Comparison of ENCODE assay signal across 11 cellular contexts in the genomic region with DNA sequence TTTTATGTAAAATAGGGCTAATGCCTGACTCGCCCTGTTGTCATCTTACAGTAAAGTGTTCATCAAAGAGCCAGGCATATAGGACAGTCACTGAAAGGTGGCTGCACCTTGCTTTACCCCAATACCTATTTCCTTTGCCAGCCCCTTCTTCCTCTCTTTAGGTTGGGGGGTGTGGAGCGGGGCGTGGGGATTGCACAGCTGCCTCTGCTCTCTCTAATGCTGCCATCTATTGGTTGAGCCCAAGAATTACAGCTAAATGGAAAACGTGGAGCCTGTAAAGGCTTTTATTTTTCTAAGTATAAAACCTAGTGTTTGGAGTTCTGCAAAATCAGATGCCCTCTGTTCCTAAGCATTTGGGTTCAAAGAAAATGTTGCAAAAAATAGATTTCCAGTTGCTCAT. TPM values are rescaled to one million over a fixed set of nuclear protein-coding genes. Genes with fewer than 3 reads are reported as not detected.
DNase-seq lines count a peak whose midpoint lies in the region; ATAC-seq and TF ChIP-seq lines count a peak whose summit lies in the region.
"Had no signal": no experiment of that assay in that cellular context is flagged by ENCODE, and none has a peak within 500 bp of the region (broad histone marks: within the 10 kb centered on the region; RNA-seq: fewer than 3 reads in every experiment).

No MANE protein-coding gene starts in this region.

- ATAC-seq in heart left ventricle, result peak in 1 of 4 donors; percentile 30
- ATAC-seq in Right ventricle myocardium inferior, result no peak
- ATAC-seq in upper lobe of right lung, result no peak
- no peak for ATAC-seq in HG03571 (IDR thresholded peaks at IDR 0.05; ENCODE audit: unreplicated experiment)
- ATAC-seq: natural killer cell had no signal

- H3K9me3 ChIP-seq in heart left ventricle, result no peaks in the 10 kb centered on the region
- H3K9me3 ChIP-seq in OCI-LY7 (ENCODE audit: low read length), result no peaks in the 10 kb centered on the region
- no peaks in the 10 kb centered on the region for H3K9me3 ChIP-seq in upper lobe of right lung
- no peaks in the 10 kb centered on the region for H3K9me3 ChIP-seq in MG63

- H3K36me3 ChIP-seq in heart left ventricle, result peaks cover 0 to 57% (median 31%) of the 10 kb centered on the region in 9 donors
- peaks cover 4% of the 10 kb centered on the region; the same call in 1 of the 2 replicates for H3K36me3 ChIP-seq in OCI-LY7 (ENCODE audit: insufficient read depth, low read length)
- no peaks in the 10 kb centered on the region for H3K36me3 ChIP-seq in upper lobe of right lung
- H3K36me3 ChIP-seq in MG63, result no peaks in the 10 kb centered on the region

- H3K27me3 ChIP-seq in heart left ventricle (no peaks in the 10 kb centered on the region), upper lobe of right lung (no peaks in the 10 kb centered on the region), MG63 (no peaks in the 10 kb centered on the region)

- H3K4me3 ChIP-seq in heart left ventricle (no peak overlapping the region), OCI-LY7 (ENCODE audit: low read depth, low read length, poor library complexity, severe bottlenecking) (no peak overlapping the region), fibroblast of mammary gland (ENCODE audit: control insufficient read depth, low read depth, low read length) (no peak overlapping the region), upper lobe of right lung (no peak overlapping the region), MG63 (no peak overlapping the region)

- no peaks in the 10 kb centered on the region for H3K9me2 ChIP-seq in OCI-LY7 (ENCODE audit: insufficient read depth, low read length)

- no peaks in the 10 kb centered on the region for H3K79me2 ChIP-seq in OCI-LY7 (ENCODE audit: insufficient read depth, low read depth, low read length)

- WGBS in heart left ventricle, 4 donors, result 52 to 70% (median 63%) methylated on average over 4 of the region's 4 CpGs

- DNase-seq in heart left ventricle, result no peak
- no peak for DNase-seq in Right ventricle myocardium inferior (ENCODE audit: missing footprints)
- DNase-seq in OCI-LY7 (ENCODE audit: low spot score), result peak; percentile 11
- DNase-seq in fibroblast of mammary gland (ENCODE audit: low read depth), result peak; percentile 12
- DNase-seq in upper lobe of right lung, result no peak
- DNase-seq in MG63, result no peak
- no peak for DNase-seq in stimulated activated CD4-positive, alpha-beta T cell treated with anti-CD3 and anti-CD28 coated beads, Interleukin-1b, Interleukin-23, amount 100 ng/mL, for 48 hours
- DNase-seq: activated T-cell treated with anti-CD3 and anti-CD28 coated beads, Interleukin-2, amount 50 U/mL, for 1 hour; natural killer cell had no signal

- POLR2A ChIA-PET in OCI-LY7 (lab: Charles Lee), result no interaction called here

- H4K20me1 ChIP-seq in OCI-LY7 (ENCODE audit: insufficient read depth, low read length), result no peaks in the 10 kb centered on the region

- no TSS peak for BruUV-seq in OCI-LY7 (replicated peaks; lab: Mats Ljungman, UMichigan)

- no peak for TF ChIP-seq POLR2A in heart left ventricle (IDR thresholded peaks at IDR 0.05)

- intact Hi-C loops in heart left ventricle (cut with DNase I), result loop anchor here in 6 of 10 donors (2.0 to 10.0 kb wide), 4 partner anchors 55 to 122 kb away; no protein-coding TSS in a partner anchor
- intact Hi-C loops in Right ventricle myocardium inferior (cut with DNase I), result loop anchor here (5.0 kb wide), 2 partner anchors 47 to 122 kb away; partner anchors contain the start of genes ATG4A and PSMD10
- intact Hi-C loops in OCI-LY7 (cut with micrococcal nuclease; ENCODE audit: unreplicated experiment), result loop anchor here (10.0 kb wide), 1 partner anchor 115 kb away; no protein-coding TSS in a partner anchor
- intact Hi-C loops in upper lobe of right lung (cut with DNase I), result no loop called here

- H3K27ac ChIP-seq in heart left ventricle (no peak overlapping the region), OCI-LY7 (ENCODE audit: low read depth, low read length, poor library complexity, severe bottlenecking) (no peak overlapping the region), upper lobe of right lung (no peak overlapping the region)
- H3K27ac ChIP-seq: epithelial cell of prostate had no signal

- no peak overlapping the region for H2AFZ ChIP-seq in OCI-LY7 (ENCODE audit: low read length)

- H3K4me2 ChIP-seq in OCI-LY7 (ENCODE audit: low read length), result no peak overlapping the region

- TF ChIP-seq CTCF in heart left ventricle (IDR thresholded peaks at IDR 0.05) (peak; percentile 24 to 56 (median 44)), OCI-LY7 (conservative IDR thresholded peaks at IDR 0.05; ENCODE audit: low read length) (peak; percentile 73), fibroblast of mammary gland (conservative IDR thresholded peaks at IDR 0.05; ENCODE audit: control insufficient read depth, insufficient read depth, low read depth, low read length) (peak; percentile 55), upper lobe of right lung (IDR thresholded peaks at IDR 0.05) (peak; percentile 32)

- CTCF ChIA-PET in OCI-LY7 (lab: Charles Lee; ENCODE audit: unreplicated experiment), result no interaction called here

- no peaks in the 10 kb centered on the region for H3K4me1 ChIP-seq in heart left ventricle
- no peaks in the 10 kb centered on the region for H3K4me1 ChIP-seq in OCI-LY7 (ENCODE audit: insufficient read depth, low read length, poor library complexity, severe bottlenecking)
- H3K4me1 ChIP-seq in upper lobe of right lung, result no peaks in the 10 kb centered on the region

RNA-seq across cellular contexts. Expression of gene ATG4A, which starts 47.7 kb away (rescaled TPM):
- total RNA-seq in heart left ventricle (10 to 100 TPM; 15.0 to 22.5 (median 18.0) TPM), Right ventricle myocardium inferior (18.0 TPM), OCI-LY7 (2022) (9.9 and 11.6 TPM in 2 replicates), upper lobe of right lung (16.9 TPM)
- 10 to 100 TPM; 11.0 to 22.7 TPM for polyA plus RNA-seq in heart left ventricle
- total RNA-seq in OCI-LY7 (2014; rRNA removed; shearing (Covaris generic)), result 5.3 and 14.7 TPM in 2 replicates
- total RNA-seq in MG63 (2014; rRNA removed; shearing (Covaris generic); ENCODE audit: low replicate concordance), result 6.0 and 8.9 TPM in 2 replicates

RNA-seq across cellular contexts. Expression of gene PSMD10, which starts 48.0 kb away (rescaled TPM):
- total RNA-seq in heart left ventricle (10 to 100 TPM; 14.9 to 23.3 (median 21.2) TPM), Right ventricle myocardium inferior (19.0 TPM), OCI-LY7 (2022) (42.7 and 43.9 TPM in 2 replicates), upper lobe of right lung (34.7 TPM)
- 10 to 100 TPM; 15.5 to 33.4 TPM for polyA plus RNA-seq in heart left ventricle
- 27.5 and 29.8 TPM in 2 replicates for total RNA-seq in OCI-LY7 (2014; rRNA removed; shearing (Covaris generic))
- total RNA-seq in MG63 (2014; rRNA removed; shearing (Covaris generic); ENCODE audit: low replicate concordance), result 124 and 133 TPM in 2 replicates

Comparison
In these comparisons a context has a peak if more than half of its experiments do, and no peak if none do; other contexts are left out.
1. DNase-seq: peak in OCI-LY7 (single experiment) and fibroblast of mammary gland (single experiment); none in heart left ventricle (0 of 5), Right ventricle myocardium inferior (single experiment), upper lobe of right lung (single experiment), MG63 (single experiment) and stimulated activated CD4-positive, alpha-beta T cell treated with anti-CD3 and anti-CD28 coated beads, Interleukin-1b, Interleukin-23, amount 100 ng/mL, for 48 hours (single experiment).
2. Peak in every context shown above with its lines, with median percentiles within 50 percentile points of each other: CTCF ChIP-seq.